17 cellular contexts compared by ENCODE assay signal in the genomic region with DNA sequence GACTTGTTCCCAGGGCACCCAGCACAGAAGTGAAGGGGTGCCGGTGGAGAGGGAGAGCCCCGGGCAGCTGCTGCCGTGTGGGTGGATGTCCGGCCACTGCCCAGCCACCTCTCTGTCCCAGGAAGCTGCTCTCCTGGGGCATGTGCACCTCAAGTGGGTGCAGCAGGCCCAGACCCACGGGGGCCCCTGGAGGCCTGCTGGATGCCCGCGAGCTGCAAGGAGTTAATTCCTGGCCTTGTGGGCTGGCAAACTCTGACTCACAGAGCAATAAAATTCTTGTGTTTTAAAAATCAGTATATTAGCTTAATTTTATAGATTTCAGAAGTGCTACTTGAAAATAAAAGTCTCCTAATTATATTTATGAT. TPM values are rescaled to one million over a fixed set of nuclear protein-coding genes. Genes with fewer than 3 reads are reported as not detected.
DNase-seq lines count a peak whose midpoint lies in the region; ATAC-seq and TF ChIP-seq lines count a peak whose summit lies in the region.
"Had no signal": no experiment of that assay in that cellular context is flagged by ENCODE, and none has a peak within 500 bp of the region (broad histone marks: within the 10 kb centered on the region; RNA-seq: fewer than 3 reads in every experiment).

No MANE protein-coding gene starts in this region.

- no peak overlapping the region for H3K4me3 Mint-ChIP-seq in T-helper 17 cell
- H3K4me3 Mint-ChIP-seq in immature natural killer cell = no peak overlapping the region
- H3K4me3 Mint-ChIP-seq: IgD-negative memory B cell had no signal

- DNase-seq in ELR (ENCODE audit: low read depth) = peak; percentile 22
- no peak for DNase-seq in T-helper 17 cell
- no peak for DNase-seq in kidney epithelial cell (ENCODE audit: low read depth)
- no peak for DNase-seq in NCI-H774 (lab: John Stamatoyannopoulos, UW)
- DNase-seq in immature natural killer cell = no peak
- DNase-seq: BE2C; DMS 273 treated with DMSO at 0.1 percent for 48 hours; NCI-H1048; NCI-H2107; NCI-H526; NK-92 treated with Interleukin-12 subunit alpha and Interleukin-12 subunit beta, amount 100 ng/mL, for 24 hours; SK-N-SH had no signal

- no peak for ATAC-seq in T-helper 17 cell
- no peak for ATAC-seq in HG02884 (IDR thresholded peaks at IDR 0.05; ENCODE audit: unreplicated experiment)
- ATAC-seq in HG02885 (IDR thresholded peaks at IDR 0.05; ENCODE audit: poor library complexity, unreplicated experiment) = no peak

- no peaks in the 10 kb centered on the region for H3K36me3 Mint-ChIP-seq in T-helper 17 cell (ENCODE audit: low read depth)
- no peaks in the 10 kb centered on the region for H3K36me3 Mint-ChIP-seq in immature natural killer cell

- H3K27me3 Mint-ChIP-seq in T-helper 17 cell (no peaks in the 10 kb centered on the region), immature natural killer cell (ENCODE audit: low read depth in 3 of 3) (peaks cover 0 to 1% (median 0%) of the 10 kb centered on the region in 3 donors)
- H3K27me3 Mint-ChIP-seq: IgD-negative memory B cell had no signal

- peak; percentile 19 for TF ChIP-seq CTCF in kidney epithelial cell (IDR thresholded peaks at IDR 0.05; ENCODE audit: insufficient read depth, low read length, poor library complexity, severe bottlenecking)

- no peaks in the 10 kb centered on the region for H3K9me3 Mint-ChIP-seq in immature natural killer cell
- H3K9me3 Mint-ChIP-seq: IgD-negative memory B cell had no signal

- no peak overlapping the region for H3K4me3 ChIP-seq in kidney epithelial cell (ENCODE audit: low read depth, low read length)
- H3K4me3 ChIP-seq: HAP-1, PC-9 had no signal

- no peaks in the 10 kb centered on the region for H3K27me3 ChIP-seq in kidney epithelial cell (ENCODE audit: control insufficient read depth, insufficient read depth, low read length)
- H3K27me3 ChIP-seq: BE2C had no signal

- H3K4me1 Mint-ChIP-seq in T-helper 17 cell = peaks cover 11% of the 10 kb centered on the region
- no peaks in the 10 kb centered on the region for H3K4me1 Mint-ChIP-seq in immature natural killer cell

- no peaks in the 10 kb centered on the region for H3K36me3 ChIP-seq in kidney epithelial cell (ENCODE audit: control insufficient read depth, insufficient read depth, low read length)
- H3K36me3 ChIP-seq: BE2C, HAP-1 had no signal

- H3K27ac Mint-ChIP-seq in T-helper 17 cell (peak overlapping the region; percentile 16), immature natural killer cell (no peak overlapping the region)
- H3K27ac Mint-ChIP-seq: IgD-negative memory B cell had no signal

- no peaks in the 10 kb centered on the region for H3K9me3 ChIP-seq in T-helper 17 cell (ENCODE audit: control insufficient read depth, low read length, poor library complexity, severe bottlenecking)
- H3K9me3 ChIP-seq: BE2C, HAP-1, SK-N-SH had no signal

RNA-seq across cellular contexts. Expression of gene KCNQ1OT1, which starts 37.4 kb away (rescaled TPM):
- total RNA-seq in T-helper 17 cell (under 1 TPM; 0.20 to 0.23 TPM), kidney epithelial cell (0.48 and 0.54 TPM in 2 replicates)
- polyA plus RNA-seq in immature natural killer cell = under 1 TPM in 2 of 3 donors, not detected in 1; 0.04 to 0.12 TPM
